ENCODE assay signal across 1 cellular context in the genomic region with DNA sequence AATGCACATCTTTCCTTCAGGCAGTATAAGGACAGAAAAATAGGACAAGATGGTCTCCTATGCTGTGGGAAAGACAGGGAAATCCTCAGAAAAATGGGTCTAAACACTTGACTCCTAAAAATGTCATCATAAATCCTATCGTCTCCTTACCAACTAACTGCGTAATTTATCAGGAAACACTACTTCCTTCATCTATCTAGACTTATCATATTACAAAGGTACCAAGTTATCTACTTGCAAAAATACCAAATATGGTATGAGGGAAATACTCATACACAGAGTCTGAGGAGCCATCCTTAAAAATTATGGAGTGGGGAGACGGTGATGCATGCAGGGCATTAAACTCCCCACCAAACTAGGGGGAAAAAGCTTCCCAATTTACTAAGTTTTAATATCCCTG.
TF ChIP-seq lines count a peak whose summit lies in the region.

No MANE protein-coding gene starts in this region.

TF ChIP-seq in K562, 482 proteins besides CTCF, POLR2A, EP300 and RAD21:
- no peak for TF ChIP-seq HDAC6 (IDR thresholded peaks at IDR 0.05; ENCODE audit: low read depth, low read length)
- no peak for TF ChIP-seq USF2 (CRISPR knock-in tag; IDR thresholded peaks at IDR 0.05)
- TF ChIP-seq ELF1 (tag; IDR thresholded peaks at IDR 0.05), result 0 out of 2 replicates have a peak, but pooled peaks have one; percentile 15
- TF ChIP-seq, protein P1, sequence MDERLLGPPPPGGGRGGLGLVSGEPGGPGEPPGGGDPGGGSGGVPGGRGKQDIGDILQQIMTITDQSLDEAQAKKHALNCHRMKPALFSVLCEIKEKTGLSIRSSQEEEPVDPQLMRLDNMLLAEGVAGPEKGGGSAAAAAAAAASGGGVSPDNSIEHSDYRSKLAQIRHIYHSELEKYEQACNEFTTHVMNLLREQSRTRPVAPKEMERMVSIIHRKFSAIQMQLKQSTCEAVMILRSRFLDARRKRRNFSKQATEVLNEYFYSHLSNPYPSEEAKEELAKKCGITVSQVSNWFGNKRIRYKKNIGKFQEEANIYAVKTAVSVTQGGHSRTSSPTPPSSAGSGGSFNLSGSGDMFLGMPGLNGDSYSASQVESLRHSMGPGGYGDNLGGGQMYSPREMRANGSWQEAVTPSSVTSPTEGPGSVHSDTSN (CRISPR knock-in tag; IDR thresholded peaks at IDR 0.05; ENCODE audit: low read depth), result no peak
- TF ChIP-seq, protein P1 (tag; conservative IDR thresholded peaks at IDR 0.05; ENCODE audit: low read depth), result peak; percentile 53
- no peak for TF ChIP-seq PCBP1 (IDR thresholded peaks at IDR 0.05; ENCODE audit: low read depth, low read length, poor library complexity, severe bottlenecking)
- TF ChIP-seq MAFK (IDR thresholded peaks at IDR 0.05; ENCODE audit: low read length), result no peak
- TF ChIP-seq, protein P2, sequence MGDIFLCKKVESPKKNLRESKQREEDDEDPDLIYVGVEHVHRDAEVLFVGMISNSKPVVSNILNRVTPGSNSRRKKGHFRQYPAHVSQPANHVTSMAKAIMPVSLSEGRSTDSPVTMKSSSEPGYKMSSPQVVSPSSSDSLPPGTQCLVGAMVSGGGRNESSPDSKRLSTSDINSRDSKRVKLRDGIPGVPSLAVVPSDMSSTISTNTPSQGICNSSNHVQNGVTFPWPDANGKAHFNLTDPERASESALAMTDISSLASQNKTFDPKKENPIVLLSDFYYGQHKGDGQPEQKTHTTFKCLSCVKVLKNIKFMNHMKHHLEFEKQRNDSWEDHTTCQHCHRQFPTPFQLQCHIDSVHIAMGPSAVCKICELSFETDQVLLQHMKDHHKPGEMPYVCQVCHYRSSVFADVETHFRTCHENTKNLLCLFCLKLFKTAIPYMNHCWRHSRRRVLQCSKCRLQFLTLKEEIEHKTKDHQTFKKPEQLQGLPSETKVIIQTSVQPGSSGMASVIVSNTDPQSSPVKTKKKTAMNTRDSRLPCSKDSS (IDR thresholded peaks at IDR 0.05; ENCODE audit: low read depth, partially characterized antibody), result no peak
- no peak for TF ChIP-seq REST (CRISPR knock-in tag; IDR thresholded peaks at IDR 0.05; ENCODE audit: low read depth)
- TF ChIP-seq, protein P3, sequence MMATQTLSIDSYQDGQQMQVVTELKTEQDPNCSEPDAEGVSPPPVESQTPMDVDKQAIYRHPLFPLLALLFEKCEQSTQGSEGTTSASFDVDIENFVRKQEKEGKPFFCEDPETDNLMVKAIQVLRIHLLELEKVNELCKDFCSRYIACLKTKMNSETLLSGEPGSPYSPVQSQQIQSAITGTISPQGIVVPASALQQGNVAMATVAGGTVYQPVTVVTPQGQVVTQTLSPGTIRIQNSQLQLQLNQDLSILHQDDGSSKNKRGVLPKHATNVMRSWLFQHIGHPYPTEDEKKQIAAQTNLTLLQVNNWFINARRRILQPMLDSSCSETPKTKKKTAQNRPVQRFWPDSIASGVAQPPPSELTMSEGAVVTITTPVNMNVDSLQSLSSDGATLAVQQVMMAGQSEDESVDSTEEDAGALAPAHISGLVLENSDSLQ (IDR thresholded peaks at IDR 0.05), result peak; percentile 56; the same call in 1 of the 2 replicates
- TF ChIP-seq CC2D1A (IDR thresholded peaks at IDR 0.05), result no peak
- peak in 1 of 2 experiments; percentile 94; a peak in 2 of 4 replicates for TF ChIP-seq SRF (CRISPR knock-in tag; IDR thresholded peaks at IDR 0.05)
- peak; percentile 70 for TF ChIP-seq MEIS2 (IDR thresholded peaks at IDR 0.05; ENCODE audit: partially characterized antibody)
